ENCODE assay signal across 2 cellular contexts in the genomic region with DNA sequence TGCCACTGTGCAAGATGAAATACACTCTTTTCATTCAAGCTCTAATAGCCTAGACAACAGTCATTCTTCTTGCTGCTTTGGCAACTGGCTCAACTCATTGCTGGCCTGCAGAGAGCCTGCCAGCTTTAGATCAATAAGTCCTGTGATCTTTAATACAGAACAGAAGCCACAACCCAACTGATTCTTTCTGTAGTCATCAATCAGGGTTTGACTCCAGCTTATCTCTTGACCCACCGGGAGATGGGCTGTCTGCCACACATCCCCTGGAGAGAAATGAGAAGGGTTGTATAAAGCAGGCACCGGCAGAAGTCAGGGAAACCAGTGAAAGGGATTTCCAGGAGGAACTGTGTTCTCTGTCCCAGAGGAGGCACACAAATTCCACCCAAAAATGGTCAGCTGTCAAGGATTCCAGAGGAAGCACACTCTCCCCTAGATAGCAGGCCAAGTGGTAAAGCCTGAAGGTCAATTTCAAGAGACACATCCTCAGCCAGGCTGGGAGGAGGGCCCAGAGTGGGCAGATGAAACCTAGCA.
TF ChIP-seq lines count a peak whose summit lies in the region.

No MANE protein-coding gene starts in this region.

TF ChIP-seq in A549, 52 proteins besides CTCF, POLR2A, EP300 and RAD21:
- TF ChIP-seq BCL3 (IDR thresholded peaks at IDR 0.05) = no peak
- no peak for TF ChIP-seq TFCP2L1 (CRISPR knock-in tag; IDR thresholded peaks at IDR 0.05)
- TF ChIP-seq, protein P1, sequence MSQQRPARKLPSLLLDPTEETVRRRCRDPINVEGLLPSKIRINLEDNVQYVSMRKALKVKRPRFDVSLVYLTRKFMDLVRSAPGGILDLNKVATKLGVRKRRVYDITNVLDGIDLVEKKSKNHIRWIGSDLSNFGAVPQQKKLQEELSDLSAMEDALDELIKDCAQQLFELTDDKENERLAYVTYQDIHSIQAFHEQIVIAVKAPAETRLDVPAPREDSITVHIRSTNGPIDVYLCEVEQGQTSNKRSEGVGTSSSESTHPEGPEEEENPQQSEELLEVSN (IDR thresholded peaks at IDR 0.05; ENCODE audit: borderline replicate concordance, low read depth) = no peak
- no peak for TF ChIP-seq KDM5A (IDR thresholded peaks at IDR 0.05)
- TF ChIP-seq CEBPB (IDR thresholded peaks at IDR 0.05) = no peak

TF ChIP-seq in GM23338, 12 proteins besides CTCF, POLR2A, EP300 and RAD21:
- TF ChIP-seq JUNB (IDR thresholded peaks at IDR 0.05; ENCODE audit: unreplicated experiment) = no peak
- no peak for TF ChIP-seq CREB1 (CRISPR knock-in tag; IDR thresholded peaks at IDR 0.05; ENCODE audit: low read depth)
- no peak for TF ChIP-seq EZH2 (IDR thresholded peaks at IDR 0.05; ENCODE audit: low read depth, unreplicated experiment)
- TF ChIP-seq, protein P2, sequence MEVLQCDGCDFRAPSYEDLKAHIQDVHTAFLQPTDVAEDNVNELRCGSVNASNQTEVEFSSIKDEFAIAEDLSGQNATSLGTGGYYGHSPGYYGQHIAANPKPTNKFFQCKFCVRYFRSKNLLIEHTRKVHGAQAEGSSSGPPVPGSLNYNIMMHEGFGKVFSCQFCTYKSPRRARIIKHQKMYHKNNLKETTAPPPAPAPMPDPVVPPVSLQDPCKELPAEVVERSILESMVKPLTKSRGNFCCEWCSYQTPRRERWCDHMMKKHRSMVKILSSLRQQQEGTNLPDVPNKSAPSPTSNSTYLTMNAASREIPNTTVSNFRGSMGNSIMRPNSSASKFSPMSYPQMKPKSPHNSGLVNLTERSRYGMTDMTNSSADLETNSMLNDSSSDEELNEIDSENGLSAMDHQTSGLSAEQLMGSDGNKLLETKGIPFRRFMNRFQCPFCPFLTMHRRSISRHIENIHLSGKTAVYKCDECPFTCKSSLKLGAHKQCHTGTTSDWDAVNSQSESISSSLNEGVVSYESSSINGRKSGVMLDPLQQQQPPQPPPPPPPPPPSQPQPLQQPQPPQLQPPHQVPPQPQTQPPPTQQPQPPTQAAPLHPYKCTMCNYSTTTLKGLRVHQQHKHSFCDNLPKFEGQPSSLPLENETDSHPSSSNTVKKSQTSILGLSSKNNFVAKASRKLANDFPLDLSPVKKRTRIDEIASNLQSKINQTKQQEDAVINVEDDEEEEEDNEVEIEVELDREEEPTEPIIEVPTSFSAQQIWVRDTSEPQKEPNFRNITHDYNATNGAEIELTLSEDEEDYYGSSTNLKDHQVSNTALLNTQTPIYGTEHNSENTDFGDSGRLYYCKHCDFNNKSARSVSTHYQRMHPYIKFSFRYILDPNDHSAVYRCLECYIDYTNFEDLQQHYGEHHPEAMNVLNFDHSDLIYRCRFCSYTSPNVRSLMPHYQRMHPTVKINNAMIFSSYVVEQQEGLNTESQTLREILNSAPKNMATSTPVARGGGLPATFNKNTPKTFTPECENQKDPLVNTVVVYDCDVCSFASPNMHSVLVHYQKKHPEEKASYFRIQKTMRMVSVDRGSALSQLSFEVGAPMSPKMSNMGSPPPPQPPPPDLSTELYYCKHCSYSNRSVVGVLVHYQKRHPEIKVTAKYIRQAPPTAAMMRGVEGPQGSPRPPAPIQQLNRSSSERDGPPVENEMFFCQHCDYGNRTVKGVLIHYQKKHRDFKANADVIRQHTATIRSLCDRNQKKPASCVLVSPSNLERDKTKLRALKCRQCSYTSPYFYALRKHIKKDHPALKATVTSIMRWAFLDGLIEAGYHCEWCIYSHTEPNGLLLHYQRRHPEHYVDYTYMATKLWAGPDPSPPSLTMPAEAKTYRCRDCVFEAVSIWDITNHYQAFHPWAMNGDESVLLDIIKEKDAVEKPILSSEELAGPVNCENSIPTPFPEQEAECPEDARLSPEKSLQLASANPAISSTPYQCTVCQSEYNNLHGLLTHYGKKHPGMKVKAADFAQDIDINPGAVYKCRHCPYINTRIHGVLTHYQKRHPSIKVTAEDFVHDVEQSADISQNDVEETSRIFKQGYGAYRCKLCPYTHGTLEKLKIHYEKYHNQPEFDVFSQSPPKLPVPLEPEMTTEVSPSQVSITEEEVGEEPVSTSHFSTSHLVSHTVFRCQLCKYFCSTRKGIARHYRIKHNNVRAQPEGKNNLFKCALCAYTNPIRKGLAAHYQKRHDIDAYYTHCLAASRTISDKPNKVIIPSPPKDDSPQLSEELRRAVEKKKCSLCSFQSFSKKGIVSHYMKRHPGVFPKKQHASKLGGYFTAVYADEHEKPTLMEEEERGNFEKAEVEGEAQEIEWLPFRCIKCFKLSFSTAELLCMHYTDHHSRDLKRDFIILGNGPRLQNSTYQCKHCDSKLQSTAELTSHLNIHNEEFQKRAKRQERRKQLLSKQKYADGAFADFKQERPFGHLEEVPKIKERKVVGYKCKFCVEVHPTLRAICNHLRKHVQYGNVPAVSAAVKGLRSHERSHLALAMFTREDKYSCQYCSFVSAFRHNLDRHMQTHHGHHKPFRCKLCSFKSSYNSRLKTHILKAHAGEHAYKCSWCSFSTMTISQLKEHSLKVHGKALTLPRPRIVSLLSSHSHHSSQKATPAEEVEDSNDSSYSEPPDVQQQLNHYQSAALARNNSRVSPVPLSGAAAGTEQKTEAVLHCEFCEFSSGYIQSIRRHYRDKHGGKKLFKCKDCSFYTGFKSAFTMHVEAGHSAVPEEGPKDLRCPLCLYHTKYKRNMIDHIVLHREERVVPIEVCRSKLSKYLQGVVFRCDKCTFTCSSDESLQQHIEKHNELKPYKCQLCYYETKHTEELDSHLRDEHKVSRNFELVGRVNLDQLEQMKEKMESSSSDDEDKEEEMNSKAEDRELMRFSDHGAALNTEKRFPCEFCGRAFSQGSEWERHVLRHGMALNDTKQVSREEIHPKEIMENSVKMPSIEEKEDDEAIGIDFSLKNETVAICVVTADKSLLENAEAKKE (CRISPR knock-in tag; IDR thresholded peaks at IDR 0.05) = no peak
- TF ChIP-seq EZH2phosphoT487 (IDR thresholded peaks at IDR 0.05; ENCODE audit: unreplicated experiment) = no peak
- no peak for TF ChIP-seq ZNF331 (CRISPR knock-in tag; IDR thresholded peaks at IDR 0.05; ENCODE audit: low read depth)
- no peak for TF ChIP-seq REST (IDR thresholded peaks at IDR 0.05; ENCODE audit: unreplicated experiment)
- TF ChIP-seq POLR2AphosphoS5 (IDR thresholded peaks at IDR 0.05; ENCODE audit: low read depth) = no peak
- TF ChIP-seq ZNF114 (CRISPR knock-in tag; IDR thresholded peaks at IDR 0.05) = no peak
- no peak for TF ChIP-seq NANOG (IDR thresholded peaks at IDR 0.05; ENCODE audit: borderline replicate concordance)
- TF ChIP-seq STAT1 (IDR thresholded peaks at IDR 0.05; ENCODE audit: unreplicated experiment) = no peak
- no peak for TF ChIP-seq ETS1 (IDR thresholded peaks at IDR 0.05)
